In the genomic region with DNA sequence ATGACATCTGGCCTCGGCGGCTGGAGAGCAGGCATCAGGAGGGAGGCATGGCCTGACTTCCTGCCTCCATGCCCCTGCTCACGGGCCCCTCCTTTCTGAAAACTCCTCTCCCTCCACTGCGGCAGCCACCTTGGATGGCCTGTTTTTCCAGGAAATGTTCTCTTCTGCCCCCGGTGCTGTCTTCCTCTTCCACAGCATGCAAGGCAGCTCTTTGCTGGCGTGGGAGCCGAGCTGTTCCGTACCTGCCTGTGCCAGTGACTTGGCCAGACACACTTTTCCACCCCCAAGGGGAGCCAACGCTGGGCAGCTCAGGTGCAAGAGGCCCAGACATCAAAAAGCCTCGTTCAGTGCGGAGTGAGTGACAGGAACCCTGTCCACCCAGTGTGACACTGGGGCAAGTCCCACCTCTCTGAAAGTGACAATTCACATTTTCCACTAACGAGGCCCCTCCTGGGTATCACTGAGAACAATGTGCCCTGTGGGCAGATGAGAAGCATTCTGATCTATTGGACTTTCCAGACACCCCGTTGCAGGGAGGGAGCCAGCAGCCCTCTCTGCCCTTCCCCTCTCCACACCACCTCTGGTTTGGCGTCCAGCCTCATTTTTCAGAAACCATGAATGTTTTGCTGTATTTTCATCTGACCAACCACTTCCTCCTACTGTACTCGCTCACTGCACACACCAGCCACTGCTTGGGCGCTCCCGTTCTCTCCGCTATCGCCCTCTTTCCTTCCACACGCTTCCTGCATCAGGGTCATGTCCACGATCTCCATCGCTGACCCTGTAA, we compare ENCODE assay signal across 8 cellular contexts. TPM values are rescaled to one million over a fixed set of nuclear protein-coding genes. Genes with fewer than 3 reads are reported as not detected.
DNase-seq lines count a peak whose midpoint lies in the region; ATAC-seq and TF ChIP-seq lines count a peak whose summit lies in the region.

No MANE protein-coding gene starts in this region.

- H3K27ac ChIP-seq in neutrophil: peak overlapping the region; percentile 90
- H3K27ac ChIP-seq in thymus (ENCODE audit: low read depth): peak overlapping the region; percentile 92

- H3K9me3 Mint-ChIP-seq in central memory CD8-positive, alpha-beta T cell: no peaks in the 10 kb centered on the region

- peaks cover 63% of the 10 kb centered on the region for H3K4me1 Mint-ChIP-seq in central memory CD8-positive, alpha-beta T cell

- H3K4me3 Mint-ChIP-seq in central memory CD8-positive, alpha-beta T cell: peak overlapping the region; percentile 68

- DNase-seq in DMS153 (lab: John Stamatoyannopoulos, UW) (peak; percentile 18), DMS153 treated with DMSO at 0.1 percent for 48 hours (lab: John Stamatoyannopoulos, UW; ENCODE audit: unreplicated experiment) (no peak), hippocampal formation (lab: John Stamatoyannopoulos, UW) (no peak)
- peak in 1 of 2 donors; percentile 55 for DNase-seq in central memory CD8-positive, alpha-beta T cell (ENCODE audit: low spot score in 2 of 2)

- peaks cover 41 to 44% of the 10 kb centered on the region in 2 experiments for H3K4me1 ChIP-seq in neutrophil (ENCODE audit: control insufficient read depth in 1 of 2, insufficient read depth in 1 of 2, low read depth in 1 of 2, low read length in 1 of 2)
- peaks cover 56% of the 10 kb centered on the region for H3K4me1 ChIP-seq in thymus (ENCODE audit: control insufficient read depth, insufficient read depth, low read length)

- H3K4me3 ChIP-seq in neutrophil (ENCODE audit: low read depth in 1 of 2, low read length in 1 of 2) (peak overlapping the region; percentile 41 to 53), thymus (ENCODE audit: low read length) (no peak overlapping the region)

- peak overlapping the region; percentile 96 for H3K27ac Mint-ChIP-seq in central memory CD8-positive, alpha-beta T cell (ENCODE audit: low read depth)

- WGBS in thymus: 13% methylated on average over 22 of the region's 22 CpGs

- H3K36me3 Mint-ChIP-seq in central memory CD8-positive, alpha-beta T cell (ENCODE audit: insufficient read depth): peaks cover 21% of the 10 kb centered on the region

- ATAC-seq in HG03280 (IDR thresholded peaks at IDR 0.05; ENCODE audit: unreplicated experiment): peak; percentile 67
- peak; percentile 83 to 86 for ATAC-seq in activated CD4-positive, CD25-positive, alpha-beta regulatory T cell treated with anti-CD3 and anti-CD28 coated beads, Interleukin-2, amount 50 U/mL, for 24 hours
- ATAC-seq in central memory CD8-positive, alpha-beta T cell (replicated peaks; ENCODE audit: extremely low read depth, poor library complexity, severe bottlenecking): peak; percentile 62

- H3K9me3 ChIP-seq in neutrophil (no peaks in the 10 kb centered on the region), thymus (ENCODE audit: control insufficient read depth) (peaks cover 1% of the 10 kb centered on the region)

- H3K36me3 ChIP-seq in neutrophil: peaks cover 14% of the 10 kb centered on the region
- H3K36me3 ChIP-seq in thymus (ENCODE audit: control insufficient read depth, insufficient read depth): peaks cover 8% of the 10 kb centered on the region

- TF ChIP-seq CTCF in neutrophil (IDR thresholded peaks at IDR 0.05): no peak

- no peaks in the 10 kb centered on the region for H3K27me3 Mint-ChIP-seq in central memory CD8-positive, alpha-beta T cell

- H3K27me3 ChIP-seq in neutrophil (no peaks in the 10 kb centered on the region), thymus (ENCODE audit: control insufficient read depth, insufficient read depth) (no peaks in the 10 kb centered on the region)

RNA-seq across cellular contexts. Expression of gene NSMCE1, which starts 31.1 kb away (rescaled TPM):
- polyA plus RNA-seq in thymus: 69.5 TPM

RNA-seq across cellular contexts. Expression of gene KDM8, which starts 34.1 kb away (rescaled TPM):
- 7.1 TPM for polyA plus RNA-seq in thymus
